Comparison of ENCODE assay signal across 15 cellular contexts in the genomic region with DNA sequence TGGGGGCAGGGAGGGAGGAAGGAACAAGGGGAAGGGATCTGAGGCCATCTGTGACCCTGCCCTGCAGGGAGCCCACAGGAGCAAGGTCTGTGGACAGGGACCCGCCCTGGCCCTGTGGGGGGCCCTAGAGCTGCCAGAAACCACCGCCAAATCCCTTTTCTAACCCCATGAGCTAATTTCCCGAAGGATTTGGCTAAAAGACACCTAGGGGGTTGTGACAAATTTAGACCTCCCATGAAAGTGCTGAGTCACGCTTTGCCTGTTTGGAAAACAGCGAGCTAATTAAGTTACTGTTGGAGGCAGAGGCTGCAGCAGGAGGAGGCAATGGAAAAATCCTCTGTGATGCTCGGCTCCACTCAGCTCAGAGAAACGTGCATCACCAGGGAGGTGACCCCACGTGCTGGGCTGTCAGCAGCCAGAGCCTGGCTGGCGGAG. TPM values are rescaled to one million over a fixed set of nuclear protein-coding genes. Genes with fewer than 3 reads are reported as not detected.
DNase-seq lines count a peak whose midpoint lies in the region; ATAC-seq, FAIRE-seq and TF ChIP-seq lines count a peak whose summit lies in the region.
"Had no signal": no experiment of that assay in that cellular context is flagged by ENCODE, and none has a peak within 500 bp of the region (broad histone marks: within the 10 kb centered on the region; RNA-seq: fewer than 3 reads in every experiment).

No MANE protein-coding gene starts in this region.

- H3K9me3 ChIP-seq in SJSA1 (replicated peaks) (peaks cover 15% of the 10 kb centered on the region), skeletal muscle tissue (ENCODE audit: control insufficient read depth in 3 of 3, low read length in 3 of 3) (no peaks in the 10 kb centered on the region)

- H3K27me3 ChIP-seq in SJSA1 (replicated peaks) = no peaks in the 10 kb centered on the region
- H3K27me3 ChIP-seq in skeletal muscle tissue (ENCODE audit: control insufficient read depth in 3 of 3, insufficient read depth in 3 of 3, low read length in 3 of 3) = peaks cover 0 to 19% (median 0%) of the 10 kb centered on the region in 3 donors

- H3K27ac ChIP-seq in SJSA1 (peak overlapping the region; percentile 64), skeletal muscle tissue (ENCODE audit: low read depth, low read length) (peak overlapping the region; percentile 47)
- H3K27ac ChIP-seq: 22Rv1, VCaP had no signal

- H3K36me3 ChIP-seq in SJSA1 (no peaks in the 10 kb centered on the region), skeletal muscle tissue (ENCODE audit: control insufficient read depth in 3 of 3, insufficient read depth in 3 of 3, low read length in 3 of 3) (no peaks in the 10 kb centered on the region)

- no peak for TF ChIP-seq CTCF in foreskin fibroblast (IDR thresholded peaks at IDR 0.05; ENCODE audit: low read depth, low read length)

- no peak for ATAC-seq in HG02798 (IDR thresholded peaks at IDR 0.05; ENCODE audit: poor library complexity, unreplicated experiment)

- H3K4me3 ChIP-seq in SJSA1 (no peak overlapping the region), skeletal muscle tissue (ENCODE audit: low read length in 3 of 3) (no peak overlapping the region), foreskin fibroblast (ENCODE audit: low read depth in 1 of 2, low read length in 2 of 2) (no peak overlapping the region)

- peak; percentile 89 for DNase-seq in DMS 273 (lab: John Stamatoyannopoulos, UW; ENCODE audit: unreplicated experiment)
- DNase-seq in DMS 273 treated with DMSO at 0.1 percent for 48 hours (lab: John Stamatoyannopoulos, UW) = no peak
- peak; percentile 81 for DNase-seq in SJSA1 (ENCODE audit: low read depth in 1 of 2, low spot score in 2 of 2)
- DNase-seq in frontal cortex (ENCODE audit: low spot score in 2 of 2) = peak; percentile 42 to 75
- DNase-seq in germinal center (ENCODE audit: low spot score) = no peak
- DNase-seq in foreskin fibroblast = no peak
- DNase-seq: activated T-cell treated with anti-CD3 and anti-CD28 coated beads, Interleukin-2, amount 50 U/mL, for 48 hours; NCI-H1105; OCI-M1; stimulated activated naive CD4-positive, alpha-beta T cell treated with Interleukin-2 at 50 U/mL for 16 hours had no signal

- H3K4me1 ChIP-seq in SJSA1 (replicated peaks) (peaks cover 32% of the 10 kb centered on the region), skeletal muscle tissue (ENCODE audit: control insufficient read depth in 3 of 3, insufficient read depth in 3 of 3, low read length in 3 of 3) (peaks cover 38 to 66% (median 43%) of the 10 kb centered on the region in 3 donors)

- H3K9ac ChIP-seq in skeletal muscle tissue (ENCODE audit: low read depth in 1 of 3, low read length in 3 of 3) = peak overlapping the region in 2 of 3 donors; percentile 45 to 50

- no peak for FAIRE-seq in frontal cortex (lab: Jason Lieb, UNC)

RNA-seq across cellular contexts. Expression of a gene that starts 49.9 kb away (rescaled TPM):
- 23.4 and 35.0 TPM in 2 replicates for total RNA-seq in SJSA1 (2014; rRNA removed; shearing (Covaris generic))
- total RNA-seq in frontal cortex = 69.7 TPM
- 2.6 TPM for total RNA-seq in skeletal muscle tissue
- total RNA-seq: natural killer cell treated with Interleukin-12 subunit alpha and Interleukin-12 subunit beta and Interleukin-15 and Interleukin-18, amount 100 ng/mL, for 72 hours had no signal

Comparison
In these comparisons a context has a peak if more than half of its experiments do, and no peak if none do; other contexts are left out.
1. DNase-seq: peak in DMS 273 (single experiment), SJSA1 (2 of 2) and frontal cortex (2 of 2); none in DMS 273 treated with DMSO at 0.1 percent for 48 hours (single experiment), germinal center (single experiment) and foreskin fibroblast (0 of 2).